Comparison of ENCODE assay signal across 6 cellular contexts in the genomic region with DNA sequence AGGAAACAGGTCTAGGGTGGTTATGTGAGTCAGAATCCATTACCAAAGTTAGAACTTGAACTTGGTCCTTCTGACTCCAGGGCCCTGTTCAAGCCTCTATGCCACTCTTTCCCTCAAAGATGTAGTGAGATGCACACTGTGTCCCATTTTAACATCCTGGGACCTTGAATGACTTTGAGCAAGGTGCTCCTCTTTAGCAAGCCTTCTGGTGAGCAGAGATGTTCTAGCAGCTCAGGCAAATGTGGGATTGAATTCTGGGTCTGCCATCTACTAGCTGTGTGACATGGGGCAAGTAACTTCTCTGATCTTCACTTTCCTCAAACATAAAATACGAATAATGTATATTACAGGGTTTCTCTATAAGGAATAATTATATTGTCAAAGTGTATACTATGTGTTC.
"Had no signal": no experiment of that assay in that cellular context is flagged by ENCODE, and none has a peak within 500 bp of the region (broad histone marks: within the 10 kb centered on the region; RNA-seq: fewer than 3 reads in every experiment).

No MANE protein-coding gene starts in this region.

- DNase-seq: IMR-90, KBM-7, KG1 had no signal

- H3K4me3 ChIP-seq: K562 had no signal

- H3K27ac ChIP-seq: HL-60 had no signal

- ATAC-seq: HepG2, K562 had no signal
